10 cellular contexts compared by ENCODE assay signal in genomic region chr6:151376440-151376839, GRCh38. TPM values are rescaled to one million over a fixed set of nuclear protein-coding genes. Genes with fewer than 3 reads are reported as not detected.
DNase-seq lines count a peak whose midpoint lies in the region; ATAC-seq lines count a peak whose summit lies in the region.
"Had no signal": no experiment of that assay in that cellular context is flagged by ENCODE, and none has a peak within 500 bp of the region (broad histone marks: within the 10 kb centered on the region; RNA-seq: fewer than 3 reads in every experiment).

No MANE protein-coding gene starts in this region.

- POLR2A ChIA-PET in activated CD4-positive, alpha-beta T cell treated with anti-CD3 and anti-CD28 coated beads for 36 hours (lab: Charles Lee): no interaction called here
- POLR2A ChIA-PET in naive thymus-derived CD8-positive, alpha-beta T cell (lab: Charles Lee): interaction anchor here (0.7 to 4.5 kb wide), 2 partner anchors 13 to 84 kb away, joined by 4 to 40 read pairs; partner anchors contain the start of gene ZBTB2

- intact Hi-C loops in activated CD4-positive, alpha-beta T cell treated with anti-CD3 and anti-CD28 coated beads for 36 hours (cut with DNase I, micrococcal nuclease): loop anchor here in 1 of 2 experiments (5.0 to 10.0 kb wide), 2 partner anchors 89 to 782 kb away; partner anchors contain the start of gene PLEKHG1

- no peak for ATAC-seq in activated CD4-positive, alpha-beta T cell treated with anti-CD3 and anti-CD28 coated beads for 36 hours
- ATAC-seq in HG03457 (IDR thresholded peaks at IDR 0.05; ENCODE audit: unreplicated experiment): peak; percentile 39
- ATAC-seq in activated T-helper 17 cell treated with anti-CD3 and anti-CD28 coated beads, Interleukin-2, amount 50 U/mL, for 72 hours (replicated peaks): peak; percentile 17
- ATAC-seq in naive thymus-derived CD8-positive, alpha-beta T cell: peak in 1 of 2 donors; percentile 30
- ATAC-seq: HCT116 had no signal

- CTCF ChIA-PET in activated CD4-positive, alpha-beta T cell treated with anti-CD3 and anti-CD28 coated beads for 36 hours (lab: Charles Lee): interaction anchor here (2.0 kb wide), 1 partner anchor 14 kb away, joined by 5 read pairs; no protein-coding TSS in a partner anchor

- DNase-seq in activated CD4-positive, alpha-beta T cell treated with anti-CD3 and anti-CD28 coated beads for 36 hours: no peak
- no peak for DNase-seq in activated CD4-positive, alpha-beta T cell treated with anti-CD3 and anti-CD28 coated beads for 4 hours
- no peak for DNase-seq in naive thymus-derived CD8-positive, alpha-beta T cell
- DNase-seq in hypothalamus (lab: John Stamatoyannopoulos, UW) (no peak), DMS79 treated with DMSO at 0.1 percent for 48 hours (lab: John Stamatoyannopoulos, UW) (no peak)
- no peak for DNase-seq in stimulated activated CD4-positive, alpha-beta T cell treated with anti-CD3 and anti-CD28 coated beads, Interleukin-4, amount 100 ng/mL, for 4 hours
- DNase-seq: NCI-H2029 treated with DMSO at 0.1 percent for 48 hours had no signal

- no peaks in the 10 kb centered on the region for H3K9me3 Mint-ChIP-seq in activated CD4-positive, alpha-beta T cell treated with anti-CD3 and anti-CD28 coated beads for 36 hours (ENCODE audit: low read depth)
- no peaks in the 10 kb centered on the region for H3K9me3 Mint-ChIP-seq in activated T-helper 17 cell treated with anti-CD3 and anti-CD28 coated beads, Interleukin-2, amount 50 U/mL, for 72 hours
- no peaks in the 10 kb centered on the region for H3K9me3 Mint-ChIP-seq in naive thymus-derived CD8-positive, alpha-beta T cell

- H3K4me1 Mint-ChIP-seq in activated CD4-positive, alpha-beta T cell treated with anti-CD3 and anti-CD28 coated beads for 36 hours: peaks cover 80% of the 10 kb centered on the region
- H3K4me1 Mint-ChIP-seq in activated T-helper 17 cell treated with anti-CD3 and anti-CD28 coated beads, Interleukin-2, amount 50 U/mL, for 72 hours: peaks cover 69% of the 10 kb centered on the region
- H3K4me1 Mint-ChIP-seq in naive thymus-derived CD8-positive, alpha-beta T cell: peaks cover 52 to 87% (median 86%) of the 10 kb centered on the region in 4 donors

- no peaks in the 10 kb centered on the region for H3K27me3 Mint-ChIP-seq in activated CD4-positive, alpha-beta T cell treated with anti-CD3 and anti-CD28 coated beads for 36 hours
- H3K27me3 Mint-ChIP-seq in activated T-helper 17 cell treated with anti-CD3 and anti-CD28 coated beads, Interleukin-2, amount 50 U/mL, for 72 hours: no peaks in the 10 kb centered on the region
- H3K27me3 Mint-ChIP-seq in naive thymus-derived CD8-positive, alpha-beta T cell: no peaks in the 10 kb centered on the region

- peak overlapping the region; percentile 59 for H3K27ac Mint-ChIP-seq in activated CD4-positive, alpha-beta T cell treated with anti-CD3 and anti-CD28 coated beads for 36 hours
- peak overlapping the region; percentile 72 for H3K27ac Mint-ChIP-seq in activated T-helper 17 cell treated with anti-CD3 and anti-CD28 coated beads, Interleukin-2, amount 50 U/mL, for 72 hours
- peak overlapping the region in 7 of 10 donors; percentile 20 to 79 (median 63) for H3K27ac Mint-ChIP-seq in naive thymus-derived CD8-positive, alpha-beta T cell

- H3K36me3 Mint-ChIP-seq in activated CD4-positive, alpha-beta T cell treated with anti-CD3 and anti-CD28 coated beads for 36 hours (ENCODE audit: low read depth): peaks cover 22% of the 10 kb centered on the region
- H3K36me3 Mint-ChIP-seq in activated T-helper 17 cell treated with anti-CD3 and anti-CD28 coated beads, Interleukin-2, amount 50 U/mL, for 72 hours (ENCODE audit: low read depth): peaks cover 34% of the 10 kb centered on the region
- H3K36me3 Mint-ChIP-seq in naive thymus-derived CD8-positive, alpha-beta T cell: peaks cover 0 to 17% (median 9%) of the 10 kb centered on the region in 3 donors

- no peak overlapping the region for H3K4me3 Mint-ChIP-seq in activated CD4-positive, alpha-beta T cell treated with anti-CD3 and anti-CD28 coated beads for 36 hours
- peak overlapping the region; percentile 60 for H3K4me3 Mint-ChIP-seq in activated T-helper 17 cell treated with anti-CD3 and anti-CD28 coated beads, Interleukin-2, amount 50 U/mL, for 72 hours
- H3K4me3 Mint-ChIP-seq in naive thymus-derived CD8-positive, alpha-beta T cell: peak overlapping the region in 9 of 10 donors; percentile 41 to 77 (median 70)

RNA-seq across cellular contexts. Expression of gene ZBTB2, which starts 14.9 kb away (rescaled TPM):
- total RNA-seq in activated CD4-positive, alpha-beta T cell treated with anti-CD3 and anti-CD28 coated beads for 36 hours: 10 to 100 TPM; 17.1 to 19.3 TPM
- total RNA-seq in activated T-helper 17 cell treated with anti-CD3 and anti-CD28 coated beads, Interleukin-2, amount 50 U/mL, for 72 hours: 10 to 100 TPM; 12.9 to 19.0 TPM
- 10 to 100 TPM; 32.0 to 32.4 TPM for total RNA-seq in naive thymus-derived CD8-positive, alpha-beta T cell
- polyA plus RNA-seq in naive thymus-derived CD8-positive, alpha-beta T cell: 10 to 100 TPM; 12.3 to 18.8 (median 15.0) TPM
